Comparison of ENCODE assay signal across 9 cellular contexts in the genomic region with DNA sequence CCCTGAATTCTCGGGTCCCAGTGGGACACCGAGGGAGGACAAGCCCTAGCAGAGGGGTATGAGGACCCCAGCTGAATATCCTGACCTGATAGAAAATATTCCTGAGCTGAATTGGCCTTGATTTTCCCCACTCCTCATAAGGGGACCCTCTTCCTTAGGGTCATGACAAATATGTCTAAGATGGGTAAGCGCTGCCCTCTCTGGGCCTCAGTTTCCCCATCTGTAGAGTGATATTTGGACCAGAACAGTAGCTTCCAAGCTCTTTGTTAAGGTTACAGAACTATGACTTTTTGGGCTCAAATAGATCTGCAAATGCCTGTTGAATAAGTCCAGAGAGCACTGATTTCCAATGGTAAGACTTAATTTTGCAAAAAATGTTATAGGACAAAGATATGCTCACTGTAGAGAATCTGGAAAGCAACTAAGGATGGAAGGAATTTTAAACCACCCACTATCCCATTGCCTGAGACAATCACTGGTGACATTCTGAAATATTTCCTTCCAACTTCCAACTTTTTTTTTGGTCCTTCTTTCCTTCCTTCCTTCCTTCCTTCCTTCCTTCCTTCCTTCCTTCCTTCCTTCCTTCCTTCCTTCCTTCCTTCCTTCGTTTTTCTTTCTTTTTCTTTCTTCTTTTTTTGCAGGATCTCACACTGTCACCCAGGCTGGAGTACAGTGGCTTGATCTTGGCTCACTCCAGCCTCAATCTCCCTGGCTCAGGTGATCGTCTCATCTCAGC. TPM values are rescaled to one million over a fixed set of nuclear protein-coding genes. Genes with fewer than 3 reads are reported as not detected.
DNase-seq lines count a peak whose midpoint lies in the region; ATAC-seq and TF ChIP-seq lines count a peak whose summit lies in the region.
"Had no signal": no experiment of that assay in that cellular context is flagged by ENCODE, and none has a peak within 500 bp of the region (broad histone marks: within the 10 kb centered on the region; RNA-seq: fewer than 3 reads in every experiment).

No MANE protein-coding gene starts in this region.

- intact Hi-C loops in left colon (cut with DNase I, micrococcal nuclease), result no loop called here
- intact Hi-C loops in stomach (cut with DNase I; ENCODE audit: low total_unique reads), result no loop called here

- no peaks in the 10 kb centered on the region for H3K9me3 ChIP-seq in RWPE2 (ENCODE audit: severe bottlenecking)
- no peaks in the 10 kb centered on the region for H3K9me3 ChIP-seq in stomach
- no peaks in the 10 kb centered on the region for H3K9me3 ChIP-seq in Karpas-422 (ENCODE audit: low read length)

- H3K4me2 ChIP-seq in Karpas-422 (ENCODE audit: low read depth, low read length, poor library complexity, severe bottlenecking), result no peak overlapping the region

- no peaks in the 10 kb centered on the region for H3K36me3 Mint-ChIP-seq in activated CD4-positive, alpha-beta T cell treated with anti-CD3 and anti-CD28 coated beads, Interleukin-2, amount 10 ng/mL, durations not matched to agents 7 days and 5 days (ENCODE audit: low read depth)

- H3K9ac ChIP-seq in Karpas-422 (ENCODE audit: low read length), result no peak overlapping the region

- H3K4me1 Mint-ChIP-seq in activated CD4-positive, alpha-beta T cell treated with anti-CD3 and anti-CD28 coated beads, Interleukin-2, amount 10 ng/mL, durations not matched to agents 7 days and 5 days, result peaks cover 6% of the 10 kb centered on the region

- H3K27ac Mint-ChIP-seq in activated CD4-positive, alpha-beta T cell treated with anti-CD3 and anti-CD28 coated beads, Interleukin-2, amount 10 ng/mL, durations not matched to agents 7 days and 5 days, result no peak overlapping the region

- POLR2A ChIA-PET in activated CD4-positive, alpha-beta T cell treated with anti-CD3 and anti-CD28 coated beads, Interleukin-2, amount 10 ng/mL, durations not matched to agents 7 days and 5 days (lab: Charles Lee), result no interaction called here

- H4K20me1 ChIP-seq in Karpas-422 (ENCODE audit: insufficient read depth, low read depth, low read length), result no peaks in the 10 kb centered on the region

- peaks cover 11% of the 10 kb centered on the region for H3K27me3 Mint-ChIP-seq in activated CD4-positive, alpha-beta T cell treated with anti-CD3 and anti-CD28 coated beads, Interleukin-2, amount 10 ng/mL, durations not matched to agents 7 days and 5 days

- WGBS in stomach, 5 donors, result 32 to 43% (median 36%) methylated on average over 4 to 5 of the region's 5 CpGs

- H2AFZ ChIP-seq in Karpas-422 (ENCODE audit: low read length), result no peak overlapping the region

- TF ChIP-seq CTCF in RWPE2 (IDR thresholded peaks at IDR 0.05; ENCODE audit: poor library complexity, severe bottlenecking) (peak; percentile 85), stomach (IDR thresholded peaks at IDR 0.05) (peak in 1 of 7 experiments; percentile 3)

- no peaks in the 10 kb centered on the region for H3K9me3 Mint-ChIP-seq in activated CD4-positive, alpha-beta T cell treated with anti-CD3 and anti-CD28 coated beads, Interleukin-2, amount 10 ng/mL, durations not matched to agents 7 days and 5 days

- no peak for TF ChIP-seq EP300 in stomach (IDR thresholded peaks at IDR 0.05)

- TF ChIP-seq POLR2A in stomach (IDR thresholded peaks at IDR 0.05), result no peak

- CTCF ChIA-PET in activated CD4-positive, alpha-beta T cell treated with anti-CD3 and anti-CD28 coated beads, Interleukin-2, amount 10 ng/mL, durations not matched to agents 7 days and 5 days (lab: Charles Lee), result interaction anchor here (0.6 to 1.4 kb wide), 11 partner anchors 8 to 438 kb away, joined by 3 to 7 read pairs (median 4); a partner anchor contains a TSS

- no peak overlapping the region for H3K4me3 ChIP-seq in RWPE2 (ENCODE audit: severe bottlenecking)
- H3K4me3 ChIP-seq in stomach, result peak overlapping the region; percentile 44 to 56 (median 52)
- no peak overlapping the region for H3K4me3 ChIP-seq in Karpas-422 (ENCODE audit: low read length)

- H3K79me2 ChIP-seq in Karpas-422 (ENCODE audit: low read length), result no peaks in the 10 kb centered on the region

- peak overlapping the region; percentile 81 for H3K4me3 Mint-ChIP-seq in activated CD4-positive, alpha-beta T cell treated with anti-CD3 and anti-CD28 coated beads, Interleukin-2, amount 10 ng/mL, durations not matched to agents 7 days and 5 days

- H3K36me3 ChIP-seq in RWPE2 (ENCODE audit: low read depth) (no peaks in the 10 kb centered on the region), stomach (no peaks in the 10 kb centered on the region), Karpas-422 (ENCODE audit: insufficient read depth, low read length) (no peaks in the 10 kb centered on the region)

- ATAC-seq in RWPE2 (ENCODE audit: low read depth) (no peak), left colon (peak; percentile 9), GM21367 (IDR thresholded peaks at IDR 0.05; ENCODE audit: unreplicated experiment) (no peak)

- H3K9me2 ChIP-seq in Karpas-422 (replicated peaks; ENCODE audit: insufficient read depth, low read length), result no peaks in the 10 kb centered on the region

- DNase-seq in activated CD4-positive, alpha-beta T cell treated with anti-CD3 and anti-CD28 coated beads, Interleukin-2, amount 10 ng/mL, durations not matched to agents 7 days and 5 days, result no peak
- DNase-seq in activated CD4-positive, alpha-beta T cell treated with anti-CD3 and anti-CD28 coated beads, Interleukin-2, amount 50 U/mL, for 48 hours, result no peak
- DNase-seq in RWPE2 (ENCODE audit: low spot score) (no peak), left colon (no peak), stomach (no peak), UCSD-AML1 (lab: John Stamatoyannopoulos, UW; ENCODE audit: unreplicated experiment) (no peak), Karpas-422 (no peak)

- no peak overlapping the region for H3K27ac ChIP-seq in RWPE2 (ENCODE audit: poor library complexity, severe bottlenecking)
- H3K27ac ChIP-seq in stomach, result peak overlapping the region in 2 of 5 donors; percentile 47 to 75
- H3K27ac ChIP-seq in Karpas-422 (ENCODE audit: low read length), result no peak overlapping the region

- H3K27me3 ChIP-seq in RWPE2 (ENCODE audit: insufficient read depth, poor library complexity, severe bottlenecking), result no peaks in the 10 kb centered on the region
- peaks cover 0 to 4% (median 0%) of the 10 kb centered on the region in 3 donors for H3K27me3 ChIP-seq in stomach
- H3K27me3 ChIP-seq in Karpas-422 (ENCODE audit: low read length), result no peaks in the 10 kb centered on the region

- H3K4me1 ChIP-seq in RWPE2 (ENCODE audit: insufficient read depth, poor library complexity, severe bottlenecking) (peaks cover 7% of the 10 kb centered on the region), stomach (peaks cover 0 to 5% (median 2%) of the 10 kb centered on the region in 4 donors), Karpas-422 (ENCODE audit: low read length) (no peaks in the 10 kb centered on the region)

RNA-seq across cellular contexts. Expression of a gene that starts 32.0 kb away (rescaled TPM):
- not detected for total RNA-seq in activated CD4-positive, alpha-beta T cell treated with anti-CD3 and anti-CD28 coated beads, Interleukin-2, amount 10 ng/mL, durations not matched to agents 7 days and 5 days
- total RNA-seq in left colon (not detected), stomach (1 to 10 TPM in 1 of 5 donors, not detected in 4; 1.1 TPM)
- 10 to 100 TPM in 1 of 3 donors, 1 to 10 TPM in 2; 2.2 to 38.0 (median 8.0) TPM for polyA plus RNA-seq in stomach
- total RNA-seq in Karpas-422 (2014; rRNA removed; shearing (Covaris generic); ENCODE audit: low replicate concordance), result not detected in 2 replicates
- total RNA-seq: mesenteric fat pad had no signal

RNA-seq across cellular contexts. Expression of a gene that starts 41.6 kb away (rescaled TPM):
- total RNA-seq in activated CD4-positive, alpha-beta T cell treated with anti-CD3 and anti-CD28 coated beads, Interleukin-2, amount 10 ng/mL, durations not matched to agents 7 days and 5 days, result not detected
- total RNA-seq in left colon, result not detected
- not detected for total RNA-seq in stomach
- polyA plus RNA-seq in stomach, result not detected
- total RNA-seq in Karpas-422 (2014; rRNA removed; shearing (Covaris generic); ENCODE audit: low replicate concordance), result not detected in 2 replicates
- total RNA-seq: mesenteric fat pad had no signal

Comparison
In these comparisons a context has a peak if more than half of its experiments do, and no peak if none do; other contexts are left out.
1. H3K4me3 ChIP-seq: peak in stomach (4 of 4); none in RWPE2 (single experiment) and Karpas-422 (single experiment).